ENCODE assay signal across 11 cellular contexts in the genomic region with DNA sequence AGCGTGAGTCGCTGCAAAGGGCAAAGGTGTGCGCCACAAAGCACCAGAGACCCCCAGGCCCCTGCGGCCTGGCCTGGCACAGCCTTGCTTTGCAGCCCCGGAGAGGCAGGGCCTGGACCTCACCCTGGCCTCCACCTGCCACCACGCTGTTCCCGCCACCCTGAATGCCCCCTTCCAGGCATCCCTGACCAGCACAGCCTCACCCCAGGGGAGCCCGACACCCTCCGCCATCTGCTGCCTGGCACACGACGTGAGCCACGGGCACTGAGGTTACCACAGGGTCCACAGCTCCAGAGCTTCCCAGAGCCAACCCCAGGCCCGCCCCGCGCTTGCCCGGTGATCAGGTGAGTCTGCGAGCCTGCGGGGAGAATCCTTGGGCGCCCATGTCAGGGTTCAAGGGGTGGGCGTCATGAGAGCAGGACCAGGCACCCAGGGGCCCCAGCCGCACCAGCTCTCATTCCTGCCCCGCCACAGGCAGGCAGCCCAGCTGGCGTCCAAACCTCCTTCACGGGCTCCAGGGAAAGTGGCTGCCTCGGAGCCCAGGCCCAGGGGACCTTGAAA.
DNase-seq lines count a peak whose midpoint lies in the region; ATAC-seq and TF ChIP-seq lines count a peak whose summit lies in the region.
"Had no signal": no experiment of that assay in that cellular context is flagged by ENCODE, and none has a peak within 500 bp of the region (broad histone marks: within the 10 kb centered on the region; RNA-seq: fewer than 3 reads in every experiment).

No MANE protein-coding gene starts in this region.

- H3K4me3 ChIP-seq in right lobe of liver (peak overlapping the region; percentile 33 to 49 (median 39)), thymus (ENCODE audit: low read length) (peak overlapping the region; percentile 54)

- H3K9me3 ChIP-seq in T-helper 17 cell (ENCODE audit: control insufficient read depth, low read length, poor library complexity, severe bottlenecking) (no peaks in the 10 kb centered on the region), right lobe of liver (no peaks in the 10 kb centered on the region), thymus (ENCODE audit: control insufficient read depth) (no peaks in the 10 kb centered on the region)

- H3K27me3 ChIP-seq in right lobe of liver = no peaks in the 10 kb centered on the region
- H3K27me3 ChIP-seq in thymus (ENCODE audit: control insufficient read depth, insufficient read depth) = no peaks in the 10 kb centered on the region

- H3K27me3 Mint-ChIP-seq in T-helper 17 cell = no peaks in the 10 kb centered on the region

- ATAC-seq in T-helper 17 cell (no peak), right lobe of liver (no peak), HG02884 (IDR thresholded peaks at IDR 0.05; ENCODE audit: unreplicated experiment) (no peak), GM18498 (IDR thresholded peaks at IDR 0.05; ENCODE audit: unreplicated experiment) (no peak)

- H3K27ac Mint-ChIP-seq in T-helper 17 cell = no peak overlapping the region
- H3K27ac Mint-ChIP-seq: endodermal cell had no signal

- H3K4me1 Mint-ChIP-seq in T-helper 17 cell = peaks cover 21% of the 10 kb centered on the region
- H3K4me1 Mint-ChIP-seq: endodermal cell had no signal

- H3K27ac ChIP-seq in right lobe of liver = peak overlapping the region in 1 of 3 donors; percentile 54
- no peak overlapping the region for H3K27ac ChIP-seq in thymus (ENCODE audit: low read depth)

- intact Hi-C loops in right lobe of liver (cut with DNase I) = no loop called here

- H3K4me1 ChIP-seq in right lobe of liver = no peaks in the 10 kb centered on the region
- H3K4me1 ChIP-seq in thymus (ENCODE audit: control insufficient read depth, insufficient read depth, low read length) = peaks cover 7% of the 10 kb centered on the region

- TF ChIP-seq CTCF in right lobe of liver (IDR thresholded peaks at IDR 0.05) = no peak

- H3K36me3 Mint-ChIP-seq in T-helper 17 cell (ENCODE audit: low read depth) = peaks cover 6% of the 10 kb centered on the region

- DNase-seq in activated CD8-positive, alpha-beta memory T cell treated with anti-CD3 and anti-CD28 coated beads, Interleukin-2, amount 50 U/mL, for 4 hours = peak; percentile 18
- no peak for DNase-seq in activated CD8-positive, alpha-beta memory T cell treated with anti-CD3 and anti-CD28 coated beads for 24 hours
- DNase-seq in T-helper 17 cell (no peak), right lobe of liver (no peak), amniotic stem cell (lab: John Stamatoyannopoulos, UW) (no peak)
- DNase-seq: endodermal cell, NCI-H226, occipital lobe had no signal

- H3K36me3 ChIP-seq in right lobe of liver = no peaks in the 10 kb centered on the region
- H3K36me3 ChIP-seq in thymus (ENCODE audit: control insufficient read depth, insufficient read depth) = peaks cover 3% of the 10 kb centered on the region

- WGBS in right lobe of liver (ENCODE audit: insufficient coverage, low coverage, low lambda C conversion rate, missing lambda C conversion rate) = 100% methylated on average over 1 of the region's 25 CpGs
- 76% methylated on average over 25 of the region's 25 CpGs for WGBS in thymus

- TF ChIP-seq POLR2A in right lobe of liver (IDR thresholded peaks at IDR 0.05) = no peak

- H3K4me3 Mint-ChIP-seq in T-helper 17 cell = peak overlapping the region; percentile 96
- H3K4me3 Mint-ChIP-seq: endodermal cell had no signal
